ENCODE assay signal across 12 cellular contexts in genomic region chr2:232772540-232772939, GRCh38. TPM values are rescaled to one million over a fixed set of nuclear protein-coding genes. Genes with fewer than 3 reads are reported as not detected.
DNase-seq lines count a peak whose midpoint lies in the region; ATAC-seq lines count a peak whose summit lies in the region.
"Had no signal": no experiment of that assay in that cellular context is flagged by ENCODE, and none has a peak within 500 bp of the region (broad histone marks: within the 10 kb centered on the region; RNA-seq: fewer than 3 reads in every experiment).

No MANE protein-coding gene starts in this region.

- H3K4me1 Mint-ChIP-seq in activated T-cell treated with anti-CD3 and anti-CD28 coated beads, Interleukin-2, amount 50 U/mL, for 24 hours (ENCODE audit: low read depth) = peaks cover 30% of the 10 kb centered on the region
- peaks cover 28% of the 10 kb centered on the region for H3K4me1 Mint-ChIP-seq in activated CD4-positive, alpha-beta memory T cell treated with anti-CD3 and anti-CD28 coated beads, Interleukin-2, amount 10 ng/mL, durations not matched to agents 7 days and 5 days
- H3K4me1 Mint-ChIP-seq in stimulated activated naive B cell treated with anti-CD40 and anti-IgM and Interleukin-4, amounts not matched to agents 10 μg/mL and 1 μg/mL and 100 μg/mL, for 72 hours = peaks cover 22 to 30% of the 10 kb centered on the region in 2 donors

- no peaks in the 10 kb centered on the region for H3K9me3 Mint-ChIP-seq in activated T-cell treated with anti-CD3 and anti-CD28 coated beads, Interleukin-2, amount 50 U/mL, for 24 hours
- H3K9me3 Mint-ChIP-seq in activated CD4-positive, alpha-beta memory T cell treated with anti-CD3 and anti-CD28 coated beads, Interleukin-2, amount 10 ng/mL, durations not matched to agents 7 days and 5 days = no peaks in the 10 kb centered on the region
- no peaks in the 10 kb centered on the region for H3K9me3 Mint-ChIP-seq in stimulated activated naive B cell treated with anti-CD40 and anti-IgM and Interleukin-4, amounts not matched to agents 10 μg/mL and 1 μg/mL and 100 μg/mL, for 72 hours
- H3K9me3 Mint-ChIP-seq: activated CD4-positive, alpha-beta T cell treated with anti-CD3 and anti-CD28 coated beads, Interleukin-2, amount 10 ng/mL, durations not matched to agents 7 days and 5 days had no signal

- peaks cover 75% of the 10 kb centered on the region for H3K36me3 Mint-ChIP-seq in activated T-cell treated with anti-CD3 and anti-CD28 coated beads, Interleukin-2, amount 50 U/mL, for 24 hours (ENCODE audit: low read depth)
- H3K36me3 Mint-ChIP-seq in activated CD4-positive, alpha-beta memory T cell treated with anti-CD3 and anti-CD28 coated beads, Interleukin-2, amount 10 ng/mL, durations not matched to agents 7 days and 5 days (ENCODE audit: low read depth) = peaks cover 41% of the 10 kb centered on the region
- H3K36me3 Mint-ChIP-seq in stimulated activated naive B cell treated with anti-CD40 and anti-IgM and Interleukin-4, amounts not matched to agents 10 μg/mL and 1 μg/mL and 100 μg/mL, for 72 hours = peaks cover 23 to 35% of the 10 kb centered on the region in 2 donors

- H3K27ac Mint-ChIP-seq in activated T-cell treated with anti-CD3 and anti-CD28 coated beads, Interleukin-2, amount 50 U/mL, for 24 hours = peak overlapping the region; percentile 39
- H3K27ac Mint-ChIP-seq in activated CD4-positive, alpha-beta memory T cell treated with anti-CD3 and anti-CD28 coated beads, Interleukin-2, amount 10 ng/mL, durations not matched to agents 7 days and 5 days = peak overlapping the region; percentile 72
- H3K27ac Mint-ChIP-seq in stimulated activated naive B cell treated with anti-CD40 and anti-IgM and Interleukin-4, amounts not matched to agents 10 μg/mL and 1 μg/mL and 100 μg/mL, for 72 hours = peak overlapping the region; percentile 93

- H3K27me3 Mint-ChIP-seq in activated T-cell treated with anti-CD3 and anti-CD28 coated beads, Interleukin-2, amount 50 U/mL, for 24 hours = no peaks in the 10 kb centered on the region
- no peaks in the 10 kb centered on the region for H3K27me3 Mint-ChIP-seq in activated CD4-positive, alpha-beta memory T cell treated with anti-CD3 and anti-CD28 coated beads, Interleukin-2, amount 10 ng/mL, durations not matched to agents 7 days and 5 days
- no peaks in the 10 kb centered on the region for H3K27me3 Mint-ChIP-seq in stimulated activated naive B cell treated with anti-CD40 and anti-IgM and Interleukin-4, amounts not matched to agents 10 μg/mL and 1 μg/mL and 100 μg/mL, for 72 hours
- H3K27me3 Mint-ChIP-seq: activated CD4-positive, alpha-beta T cell treated with anti-CD3 and anti-CD28 coated beads, Interleukin-2, amount 10 ng/mL, durations not matched to agents 7 days and 5 days had no signal

- no peak for DNase-seq in activated T-cell treated with anti-CD3 and anti-CD28 coated beads, Interleukin-2, amount 50 U/mL, for 24 hours
- no peak for DNase-seq in activated T-cell treated with anti-CD3 and anti-CD28 coated beads, Interleukin-2, amount 50 U/mL, for 48 hours
- peak; percentile 26 for DNase-seq in activated CD4-positive, alpha-beta memory T cell treated with anti-CD3 and anti-CD28 coated beads, Interleukin-2, amount 10 ng/mL, durations not matched to agents 7 days and 5 days
- peak; percentile 50 for DNase-seq in stimulated activated naive B cell treated with anti-CD40 and anti-IgM and Interleukin-4, amounts not matched to agents 10 μg/mL and 1 μg/mL and 100 μg/mL, for 72 hours
- DNase-seq in Right ventricle myocardium inferior (ENCODE audit: missing footprints) (no peak), SHP77 treated with DMSO at 0.1 percent for 48 hours (lab: John Stamatoyannopoulos, UW) (no peak), pons (ENCODE audit: low spot score) (no peak)
- DNase-seq: activated CD4-positive, alpha-beta T cell treated with anti-CD3 and anti-CD28 coated beads, Interleukin-2, amount 10 ng/mL, durations not matched to agents 7 days and 5 days; PC-3 had no signal

- ATAC-seq in HG02981 (IDR thresholded peaks at IDR 0.05; ENCODE audit: unreplicated experiment) (peak; percentile 89), Right ventricle myocardium inferior (no peak)
- ATAC-seq in stimulated activated naive B cell treated with anti-CD40 and anti-IgM and Interleukin-4, amounts not matched to agents 10 μg/mL and 1 μg/mL and 100 μg/mL, for 72 hours (replicated peaks) = peak; percentile 99 to 100
- ATAC-seq: PC-3 had no signal

- H3K4me3 Mint-ChIP-seq in activated T-cell treated with anti-CD3 and anti-CD28 coated beads, Interleukin-2, amount 50 U/mL, for 24 hours = no peak overlapping the region
- H3K4me3 Mint-ChIP-seq in activated CD4-positive, alpha-beta memory T cell treated with anti-CD3 and anti-CD28 coated beads, Interleukin-2, amount 10 ng/mL, durations not matched to agents 7 days and 5 days = peak overlapping the region; percentile 10
- peak overlapping the region; percentile 75 to 79 for H3K4me3 Mint-ChIP-seq in stimulated activated naive B cell treated with anti-CD40 and anti-IgM and Interleukin-4, amounts not matched to agents 10 μg/mL and 1 μg/mL and 100 μg/mL, for 72 hours
- H3K4me3 Mint-ChIP-seq: activated CD4-positive, alpha-beta T cell treated with anti-CD3 and anti-CD28 coated beads, Interleukin-2, amount 10 ng/mL, durations not matched to agents 7 days and 5 days had no signal

- intact Hi-C loops in Right ventricle myocardium inferior (cut with DNase I) = no loop called here

- CTCF ChIA-PET in activated CD4-positive, alpha-beta memory T cell treated with anti-CD3 and anti-CD28 coated beads, Interleukin-2, amount 10 ng/mL, durations not matched to agents 7 days and 5 days (lab: Charles Lee) = interaction anchor here (1.1 to 2.0 kb wide), 3 partner anchors 10 to 16 kb away, joined by 3 to 7 read pairs (median 4); no protein-coding TSS in a partner anchor

- POLR2A ChIA-PET in activated CD4-positive, alpha-beta memory T cell treated with anti-CD3 and anti-CD28 coated beads, Interleukin-2, amount 10 ng/mL, durations not matched to agents 7 days and 5 days (lab: Charles Lee) = interaction anchor here (1.1 to 1.9 kb wide), 8 partner anchors 8 to 462 kb away, joined by 3 to 5 read pairs (median 4); partner anchors contain the start of gene GIGYF2

RNA-seq across cellular contexts. Expression of gene KCNJ13, which starts 3.8 kb away (rescaled TPM):
- not detected for total RNA-seq in activated CD4-positive, alpha-beta memory T cell treated with anti-CD3 and anti-CD28 coated beads, Interleukin-2, amount 10 ng/mL, durations not matched to agents 7 days and 5 days
- total RNA-seq in Right ventricle myocardium inferior = not detected
- total RNA-seq: A673; activated CD4-positive, alpha-beta T cell treated with anti-CD3 and anti-CD28 coated beads, Interleukin-2, amount 10 ng/mL, durations not matched to agents 7 days and 5 days; cardiac muscle cell; PC-3 had no signal

Comparison
In these comparisons a context has a peak if more than half of its experiments do, and no peak if none do; other contexts are left out.
1. DNase-seq: peak in activated CD4-positive, alpha-beta memory T cell treated with anti-CD3 and anti-CD28 coated beads, Interleukin-2, amount 10 ng/mL, durations not matched to agents 7 days and 5 days (single experiment) and stimulated activated naive B cell treated with anti-CD40 and anti-IgM and Interleukin-4, amounts not matched to agents 10 μg/mL and 1 μg/mL and 100 μg/mL, for 72 hours (single experiment); none in activated T-cell treated with anti-CD3 and anti-CD28 coated beads, Interleukin-2, amount 50 U/mL, for 24 hours (single experiment), activated T-cell treated with anti-CD3 and anti-CD28 coated beads, Interleukin-2, amount 50 U/mL, for 48 hours (0 of 2), Right ventricle myocardium inferior (single experiment), SHP77 treated with DMSO at 0.1 percent for 48 hours (single experiment) and pons (single experiment).
2. H3K27ac Mint-ChIP-seq: peak in every context shown above with its lines; median percentile 93 in stimulated activated naive B cell treated with anti-CD40 and anti-IgM and Interleukin-4, amounts not matched to agents 10 μg/mL and 1 μg/mL and 100 μg/mL, for 72 hours; 72 in activated CD4-positive, alpha-beta memory T cell treated with anti-CD3 and anti-CD28 coated beads, Interleukin-2, amount 10 ng/mL, durations not matched to agents 7 days and 5 days; 39 in activated T-cell treated with anti-CD3 and anti-CD28 coated beads, Interleukin-2, amount 50 U/mL, for 24 hours.